1 cellular context compared by ENCODE assay signal in genomic region chr7:100100420-100101015, GRCh38.
A peak's percentile ranks its signal among the peaks of the same experiment; 100 is the strongest.
TF ChIP-seq lines count a peak whose summit lies in the region.

No MANE protein-coding gene starts in this region.

TF ChIP-seq in K562, 482 proteins besides CTCF, POLR2A, EP300 and RAD21 (continues in another document):
- TF ChIP-seq MED1 (CRISPR knock-in tag; IDR thresholded peaks at IDR 0.05; ENCODE audit: borderline replicate concordance), result no peak
- peak; percentile 98 to 100 for TF ChIP-seq HDAC1 (IDR thresholded peaks at IDR 0.05)
- TF ChIP-seq RERE (CRISPR knock-in tag; IDR thresholded peaks at IDR 0.05; ENCODE audit: borderline replicate concordance), result no peak
- 0 out of 2 replicates have a peak, but pooled peaks have one; percentile 35 for TF ChIP-seq GTF2E2 (tag; IDR thresholded peaks at IDR 0.05)
- no peak; the same call in 1 of the 2 replicates for TF ChIP-seq ZBTB26 (CRISPR knock-in tag; IDR thresholded peaks at IDR 0.05)
- peak; percentile 27; the same call in 1 of the 2 replicates for TF ChIP-seq USF2 (CRISPR knock-in tag; IDR thresholded peaks at IDR 0.05)
- TF ChIP-seq RNF2 (IDR thresholded peaks at IDR 0.05), result no peak; the same call in 1 of the 2 replicates
- no peak; the same call in 1 of the 2 replicates for TF ChIP-seq NFRKB (IDR thresholded peaks at IDR 0.05; ENCODE audit: low read depth)
- TF ChIP-seq FOXP1 (CRISPR knock-in tag; IDR thresholded peaks at IDR 0.05), result no peak; the same call in 1 of the 2 replicates
- peak; percentile 96 for TF ChIP-seq HDAC2 (IDR thresholded peaks at IDR 0.05)
- peak; percentile 94 for TF ChIP-seq CREM (IDR thresholded peaks at IDR 0.05; ENCODE audit: low read depth)
- 0 out of 2 replicates have a peak, but pooled peaks have one; percentile 67 for TF ChIP-seq IRF1 (CRISPR knock-in tag; IDR thresholded peaks at IDR 0.05; ENCODE audit: borderline replicate concordance)
- no peak for TF ChIP-seq ZNF780A (CRISPR knock-in tag; IDR thresholded peaks at IDR 0.05)
- no peak for TF ChIP-seq MAFG (tag; conservative IDR thresholded peaks at IDR 0.05)
- no peak for TF ChIP-seq POLR3A (IDR thresholded peaks at IDR 0.05; ENCODE audit: borderline replicate concordance, extremely low read depth, insufficient read depth, insufficient read length)
- 0 out of 2 replicates have a peak, but pooled peaks have one; percentile 44 for TF ChIP-seq E2F5 (CRISPR knock-in tag; IDR thresholded peaks at IDR 0.05)
- no peak for TF ChIP-seq HOXB6 (CRISPR knock-in tag; IDR thresholded peaks at IDR 0.05; ENCODE audit: borderline replicate concordance)
- no peak for TF ChIP-seq ZNF263 (CRISPR knock-in tag; IDR thresholded peaks at IDR 0.05; ENCODE audit: borderline replicate concordance)
- TF ChIP-seq MECOM (CRISPR knock-in tag; IDR thresholded peaks at IDR 0.05), result no peak
- peak; percentile 71 for TF ChIP-seq HCFC1 (IDR thresholded peaks at IDR 0.05; ENCODE audit: low read depth, low read length)
- no peak for TF ChIP-seq TCF7 (IDR thresholded peaks at IDR 0.05; ENCODE audit: borderline replicate concordance)
- TF ChIP-seq SAFB2 (IDR thresholded peaks at IDR 0.05; ENCODE audit: borderline replicate concordance, low read depth, low read length, severe bottlenecking), result no peak
- TF ChIP-seq HBP1 (CRISPR knock-in tag; IDR thresholded peaks at IDR 0.05), result peak; percentile 74; the same call in 1 of the 2 replicates
- TF ChIP-seq MAFF (IDR thresholded peaks at IDR 0.05; ENCODE audit: low read length), result no peak
- no peak; the same call in 1 of the 2 replicates for TF ChIP-seq ZNF41 (CRISPR knock-in tag; conservative IDR thresholded peaks at IDR 0.05)
- no peak for TF ChIP-seq STAT5B (CRISPR knock-in tag; IDR thresholded peaks at IDR 0.05)
- no peak for TF ChIP-seq ZBTB8A (IDR thresholded peaks at IDR 0.05; ENCODE audit: partially characterized antibody)
- peak; percentile 83; the same call in 1 of the 2 replicates for TF ChIP-seq KLF6 (CRISPR knock-in tag; IDR thresholded peaks at IDR 0.05; ENCODE audit: borderline replicate concordance)
- peak; percentile 85 for TF ChIP-seq ATF7 (IDR thresholded peaks at IDR 0.05)
- TF ChIP-seq CCNT2 (IDR thresholded peaks at IDR 0.05; ENCODE audit: borderline replicate concordance, extremely low read depth, insufficient read length, low read depth, low read length), result peak; percentile 95
- no peak for TF ChIP-seq HEY1 (CRISPR knock-in tag; IDR thresholded peaks at IDR 0.05; ENCODE audit: borderline replicate concordance)
- no peak for TF ChIP-seq TRIM25 (IDR thresholded peaks at IDR 0.05; ENCODE audit: borderline replicate concordance)
- no peak for TF ChIP-seq ZNF253 (CRISPR knock-in tag; conservative IDR thresholded peaks at IDR 0.05)
- TF ChIP-seq ID3 (CRISPR knock-in tag; IDR thresholded peaks at IDR 0.05), result no peak
- TF ChIP-seq ID3 (tag; IDR thresholded peaks at IDR 0.05), result 0 out of 2 replicates have a peak, but pooled peaks have one; percentile 24
- TF ChIP-seq SNAPC5 (CRISPR knock-in tag; IDR thresholded peaks at IDR 0.05), result no peak
- TF ChIP-seq KDM2B (CRISPR knock-in tag; IDR thresholded peaks at IDR 0.05), result peak; percentile 16; the same call in 1 of the 2 replicates
- TF ChIP-seq XRCC5 (IDR thresholded peaks at IDR 0.05; ENCODE audit: low read depth, low read length), result no peak; the same call in 1 of the 2 replicates
- TF ChIP-seq ZNF445 (CRISPR knock-in tag; IDR thresholded peaks at IDR 0.05; ENCODE audit: low read depth), result no peak
- no peak for TF ChIP-seq ZFP91 (CRISPR knock-in tag; IDR thresholded peaks at IDR 0.05)
- TF ChIP-seq ZNF512 (tag; IDR thresholded peaks at IDR 0.05), result no peak
